ENCODE assay signal across 1 cellular context in the genomic region with DNA sequence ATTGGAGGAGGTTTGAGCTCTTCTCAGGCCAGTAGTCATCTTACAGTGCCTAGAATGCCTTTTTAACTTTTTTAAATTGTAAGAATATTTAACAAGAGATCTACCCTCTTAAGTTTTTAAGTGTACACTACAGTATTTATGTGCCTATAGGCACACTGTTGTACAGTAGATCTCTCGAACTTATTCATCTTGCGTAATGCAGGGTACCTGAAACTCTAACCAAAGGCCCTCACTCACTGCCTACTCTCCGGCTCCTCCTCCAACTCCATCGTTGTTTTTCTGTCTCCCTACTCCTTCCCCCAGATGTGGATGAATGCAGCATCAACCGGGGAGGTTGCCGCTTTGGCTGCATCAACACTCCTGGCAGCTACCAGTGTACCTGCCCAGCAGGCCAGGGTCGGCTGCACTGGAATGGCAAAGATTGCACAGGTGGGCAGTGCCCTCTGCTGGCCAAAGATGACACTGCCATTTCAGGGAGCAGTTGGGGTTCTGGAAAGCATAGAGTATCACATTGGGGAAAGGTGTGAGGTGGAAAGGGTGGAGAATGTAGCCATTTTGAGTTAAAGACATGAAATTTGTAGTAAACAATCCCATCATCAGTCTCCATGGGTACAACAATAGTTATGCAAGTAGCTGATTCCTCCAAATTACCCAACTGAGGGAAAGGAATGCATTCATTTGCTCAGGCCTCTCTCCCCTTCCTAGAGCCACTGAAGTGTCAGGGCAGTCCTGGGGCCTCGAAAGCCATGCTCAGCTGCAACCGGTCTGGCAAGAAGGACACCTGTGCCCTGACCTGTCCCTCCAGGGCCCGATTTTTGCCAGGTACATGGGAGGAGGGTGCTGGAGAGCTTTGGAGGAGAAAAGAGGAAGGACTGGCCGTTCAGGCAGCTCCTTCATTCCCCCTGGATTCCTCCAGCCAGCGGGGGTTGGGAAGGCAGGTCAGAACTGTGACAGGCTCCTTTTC.
TF ChIP-seq lines count a peak whose summit lies in the region.

No MANE protein-coding gene starts in this region.

TF ChIP-seq in HCT116, 20 proteins besides CTCF, POLR2A, EP300 and RAD21:
- TF ChIP-seq YY1 (IDR thresholded peaks at IDR 0.05; ENCODE audit: extremely low read depth, insufficient replicate concordance, low read depth, low read length): peak; percentile 18
- TF ChIP-seq ZFX (IDR thresholded peaks at IDR 0.05): no peak
TF ChIP-seq in HCT116: peak in this region for 1.
